ENCODE assay signal across 15 cellular contexts in the genomic region with DNA sequence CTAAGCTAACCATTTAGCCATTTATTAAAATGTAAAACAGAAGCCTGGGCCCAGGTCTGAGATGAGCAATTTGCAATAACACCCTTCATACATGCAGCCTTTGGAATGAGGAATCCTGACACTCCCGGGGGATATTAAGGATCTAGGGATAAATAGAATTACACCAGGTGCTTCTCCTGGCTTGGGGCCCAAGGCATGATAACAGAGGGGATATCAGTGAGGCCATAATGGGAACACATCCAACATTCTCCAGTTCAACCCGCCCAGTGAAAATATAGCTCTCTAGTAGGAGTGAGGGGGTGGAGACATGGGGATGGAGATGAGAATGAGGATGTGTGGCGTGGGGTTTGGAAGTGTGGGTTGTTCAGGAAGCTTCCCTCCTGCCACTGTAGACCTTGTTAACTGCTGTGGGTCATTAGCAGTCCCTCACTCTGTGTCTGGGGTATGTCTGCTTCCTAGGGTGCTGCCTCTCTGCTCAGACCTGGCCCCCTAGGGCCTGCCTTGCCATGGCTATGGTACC. TPM values are rescaled to one million over a fixed set of nuclear protein-coding genes. Genes with fewer than 3 reads are reported as not detected.
"Had no signal": no experiment of that assay in that cellular context is flagged by ENCODE, and none has a peak within 500 bp of the region (broad histone marks: within the 10 kb centered on the region; RNA-seq: fewer than 3 reads in every experiment).

No MANE protein-coding gene starts in this region.

- H3K27me3 ChIP-seq: adrenal gland, gastroesophageal sphincter, hepatocyte, ovary had no signal

- DNase-seq: activated CD4-positive, alpha-beta T cell treated with anti-CD3 and anti-CD28 coated beads, Interleukin-2, amount 50 U/mL, for 1 hour; activated naive CD4-positive, alpha-beta T cell treated with anti-CD3 and anti-CD28 coated beads, Interleukin-2, amount 50 U/mL, for 16 hours; adrenal gland; caudate nucleus; effector memory CD4-positive, alpha-beta T cell; left ventricle myocardium superior; mesendoderm; ovary; stimulated activated CD4-positive, alpha-beta T cell treated with anti-CD3 and anti-CD28 coated beads, Interleukin-4, amount 100 ng/mL, for 24 hours; stimulated activated naive CD8-positive, alpha-beta T cell treated with anti-CD3 and anti-CD28 coated beads, Interleukin-15, amount 100 ng/mL, for 72 hours had no signal

- H3K4me1 ChIP-seq: adrenal gland, gastroesophageal sphincter had no signal

- H3K4me3 Mint-ChIP-seq: stimulated activated naive CD8-positive, alpha-beta T cell treated with anti-CD3 and anti-CD28 coated beads, Interleukin-15, amount 100 ng/mL, for 72 hours had no signal

- H3K4me3 ChIP-seq: adrenal gland, coronary artery, gastroesophageal sphincter, hepatocyte, ovary, thoracic aorta had no signal

- ATAC-seq: gastroesophageal sphincter; left ventricle myocardium superior; stimulated activated naive CD8-positive, alpha-beta T cell treated with anti-CD3 and anti-CD28 coated beads, Interleukin-15, amount 100 ng/mL, for 72 hours had no signal

- H3K27ac Mint-ChIP-seq: activated T-helper 2 cell treated with anti-CD3 and anti-CD28 coated beads, Interferon-gamma antibody, Interleukin-2, Interleukin-4, amounts not matched to agents 10 μg/mL and 5 μg/mL and 100 μg/mL, durations not matched to agents 14 hours and 24 hours and 36 hours; stimulated activated naive CD8-positive, alpha-beta T cell treated with anti-CD3 and anti-CD28 coated beads, Interleukin-15, amount 100 ng/mL, for 72 hours had no signal

- H3K27me3 Mint-ChIP-seq: stimulated activated naive CD8-positive, alpha-beta T cell treated with anti-CD3 and anti-CD28 coated beads, Interleukin-15, amount 100 ng/mL, for 72 hours had no signal

- H3K4me1 Mint-ChIP-seq: stimulated activated naive CD8-positive, alpha-beta T cell treated with anti-CD3 and anti-CD28 coated beads, Interleukin-15, amount 100 ng/mL, for 72 hours had no signal

- H3K36me3 ChIP-seq: adrenal gland, gastroesophageal sphincter, ovary, thoracic aorta had no signal

- H3K9me3 ChIP-seq: adrenal gland, gastroesophageal sphincter, ovary, thoracic aorta had no signal

- H3K9me3 Mint-ChIP-seq: activated T-helper 2 cell treated with anti-CD3 and anti-CD28 coated beads, Interferon-gamma antibody, Interleukin-2, Interleukin-4, amounts not matched to agents 10 μg/mL and 5 μg/mL and 100 μg/mL, durations not matched to agents 14 hours and 24 hours and 36 hours; stimulated activated naive CD8-positive, alpha-beta T cell treated with anti-CD3 and anti-CD28 coated beads, Interleukin-15, amount 100 ng/mL, for 72 hours had no signal

- H3K27ac ChIP-seq: adrenal gland, coronary artery, gastroesophageal sphincter, hepatocyte, ovary, thoracic aorta had no signal

RNA-seq across cellular contexts. Expression of gene KANK4, which starts 57.9 kb away (rescaled TPM):
- total RNA-seq: activated T-helper 2 cell treated with anti-CD3 and anti-CD28 coated beads, Interferon-gamma antibody, Interleukin-2, Interleukin-4, amounts not matched to agents 10 μg/mL and 5 μg/mL and 100 μg/mL, durations not matched to agents 14 hours and 24 hours and 36 hours had no signal
